1 cellular context compared by ENCODE assay signal in the genomic region with DNA sequence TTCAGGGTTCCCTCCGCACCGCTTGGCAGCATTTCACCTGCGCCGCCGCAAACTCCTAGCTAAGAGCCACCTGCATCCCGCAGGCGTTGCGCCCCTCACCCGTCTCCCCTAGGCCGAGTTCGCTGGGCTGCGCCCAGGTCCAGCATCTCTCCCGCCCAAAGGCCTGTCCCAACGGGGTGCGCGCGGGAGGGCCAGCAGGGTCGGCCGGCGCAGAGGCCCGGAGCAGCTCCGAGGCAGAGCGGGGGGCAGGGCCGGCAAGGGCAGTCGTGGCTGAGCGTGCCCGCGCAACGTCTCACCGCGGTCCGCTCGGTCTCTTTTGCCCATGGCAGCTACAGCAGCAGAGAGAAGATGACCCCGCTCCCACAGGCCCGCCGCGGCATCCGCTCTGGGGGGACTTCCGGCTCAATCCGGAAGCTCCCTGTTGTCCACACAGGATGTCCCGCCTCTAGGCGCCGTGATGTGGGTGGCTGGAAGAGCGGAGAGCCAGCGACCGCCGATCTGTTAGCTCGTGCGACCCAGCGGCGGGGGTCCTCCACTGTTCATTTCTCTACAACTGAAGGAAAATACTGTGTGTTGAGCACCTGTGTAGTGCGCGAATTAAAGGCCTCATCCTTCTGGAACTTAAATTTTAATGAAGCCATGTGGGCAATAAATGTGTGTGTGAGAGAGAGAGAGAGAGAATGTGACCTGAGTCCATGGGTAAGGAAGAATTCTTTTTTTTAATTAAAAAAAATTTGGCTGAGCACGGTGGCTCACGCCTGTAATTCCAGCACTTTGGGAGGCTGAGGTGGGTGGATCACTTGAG.
TF ChIP-seq lines count a peak whose summit lies in the region.

A gene (minus strand): TSS at position 387 of the 805 bp plus-strand sequence. CDS start 63 bp downstream, at position 324.

TF ChIP-seq in K562, 482 proteins besides CTCF, POLR2A, EP300 and RAD21 (continued from another document and continues in another):
- TF ChIP-seq, protein P1, sequence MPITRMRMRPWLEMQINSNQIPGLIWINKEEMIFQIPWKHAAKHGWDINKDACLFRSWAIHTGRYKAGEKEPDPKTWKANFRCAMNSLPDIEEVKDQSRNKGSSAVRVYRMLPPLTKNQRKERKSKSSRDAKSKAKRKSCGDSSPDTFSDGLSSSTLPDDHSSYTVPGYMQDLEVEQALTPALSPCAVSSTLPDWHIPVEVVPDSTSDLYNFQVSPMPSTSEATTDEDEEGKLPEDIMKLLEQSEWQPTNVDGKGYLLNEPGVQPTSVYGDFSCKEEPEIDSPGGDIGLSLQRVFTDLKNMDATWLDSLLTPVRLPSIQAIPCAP (CRISPR knock-in tag; IDR thresholded peaks at IDR 0.05; ENCODE audit: borderline replicate concordance), result no peak
- TF ChIP-seq FUS (optimal IDR thresholded peaks at IDR 0.05; ENCODE audit: low read depth, low read length) (no peak), CHD4 (IDR thresholded peaks at IDR 0.05; ENCODE audit: insufficient read depth, insufficient replicate concordance, low read depth, low read length, poor library complexity, severe bottlenecking) (no peak), HIVEP1 (CRISPR knock-in tag; IDR thresholded peaks at IDR 0.05) (no peak), ZNF134 (CRISPR knock-in tag; conservative IDR thresholded peaks at IDR 0.05) (no peak), NRF1 (conservative IDR thresholded peaks at IDR 0.05 in 1 of 2, IDR thresholded peaks at IDR 0.05 in 1 of 2) (peak; percentile 87 to 90), ELF2 (CRISPR knock-in tag; IDR thresholded peaks at IDR 0.05) (peak; percentile 85), NBN (IDR thresholded peaks at IDR 0.05; ENCODE audit: low read depth) (no peak), CBX3 (IDR thresholded peaks at IDR 0.05; ENCODE audit: borderline replicate concordance in 1 of 2, low read length in 2 of 2) (no peak), PYGO2 (tag; IDR thresholded peaks at IDR 0.05) (no peak), GABPA (tag; conservative IDR thresholded peaks at IDR 0.05; ENCODE audit: low read depth) (peak; percentile 97), HDAC2 (IDR thresholded peaks at IDR 0.05) (no peak; the same call in 1 of the 2 replicates), SAFB2 (IDR thresholded peaks at IDR 0.05; ENCODE audit: borderline replicate concordance, low read depth, low read length, severe bottlenecking) (no peak), SETDB1 (IDR thresholded peaks at IDR 0.05; ENCODE audit: low read length) (no peak), ZNF197 (CRISPR knock-in tag; IDR thresholded peaks at IDR 0.05; ENCODE audit: low read depth) (no peak), ZNF79 (CRISPR knock-in tag; IDR thresholded peaks at IDR 0.05; ENCODE audit: low read depth) (no peak), ZNF445 (CRISPR knock-in tag; IDR thresholded peaks at IDR 0.05; ENCODE audit: low read depth) (no peak), KDM5B (IDR thresholded peaks at IDR 0.05; ENCODE audit: insufficient replicate concordance, low read depth, low read length) (peak; percentile 76), NR2C2 (CRISPR knock-in tag; IDR thresholded peaks at IDR 0.05) (no peak), NR2C2 (tag; IDR thresholded peaks at IDR 0.05) (peak; percentile 69), GATA2 (CRISPR knock-in tag; IDR thresholded peaks at IDR 0.05) (no peak), TCF7 (IDR thresholded peaks at IDR 0.05; ENCODE audit: borderline replicate concordance) (no peak), MED1 (CRISPR knock-in tag; IDR thresholded peaks at IDR 0.05; ENCODE audit: borderline replicate concordance) (no peak), ZNF184 (CRISPR knock-in tag; IDR thresholded peaks at IDR 0.05) (no peak), TFAM (CRISPR knock-in tag; conservative IDR thresholded peaks at IDR 0.05) (no peak), NR3C1 (CRISPR knock-in tag; IDR thresholded peaks at IDR 0.05) (no peak), ARHGAP35 (IDR thresholded peaks at IDR 0.05; ENCODE audit: partially characterized antibody) (no peak), TGIF2 (CRISPR knock-in tag; IDR thresholded peaks at IDR 0.05) (no peak), SREBF2 (CRISPR knock-in tag; IDR thresholded peaks at IDR 0.05) (no peak), ZNF586 (CRISPR knock-in tag; conservative IDR thresholded peaks at IDR 0.05) (no peak), MXI1 (IDR thresholded peaks at IDR 0.05; ENCODE audit: low read depth, low read length) (no peak), NCOA1 (IDR thresholded peaks at IDR 0.05; ENCODE audit: low read depth) (no peak), BRCA1 (IDR thresholded peaks at IDR 0.05) (no peak), BRCA1 (CRISPR knock-in tag; IDR thresholded peaks at IDR 0.05) (no peak), POU5F1 (IDR thresholded peaks at IDR 0.05; ENCODE audit: borderline replicate concordance, low read depth, low read length, partially characterized antibody) (no peak), MYC (IDR thresholded peaks at IDR 0.05; ENCODE audit: low read depth, low read length) (peak; percentile 62; the same call in 1 of the 2 replicates), MYC (CRISPR knock-in tag; IDR thresholded peaks at IDR 0.05; ENCODE audit: borderline replicate concordance, low read depth) (no peak), BRD9 (IDR thresholded peaks at IDR 0.05; ENCODE audit: low read depth, partially characterized antibody) (no peak), SPI1 (IDR thresholded peaks at IDR 0.05; ENCODE audit: borderline replicate concordance, low read depth, low read length) (no peak), CBX2 (IDR thresholded peaks at IDR 0.05; ENCODE audit: insufficient read depth, low read length, poor library complexity, severe bottlenecking) (no peak), ZNF24 (IDR thresholded peaks at IDR 0.05) (no peak), XRCC5 (IDR thresholded peaks at IDR 0.05; ENCODE audit: low read depth, low read length) (no peak), MYNN (IDR thresholded peaks at IDR 0.05) (no peak), MYNN (CRISPR knock-in tag; IDR thresholded peaks at IDR 0.05) (no peak), ZZZ3 (IDR thresholded peaks at IDR 0.05) (no peak), SMARCA5 (IDR thresholded peaks at IDR 0.05) (no peak), ATF1 (CRISPR knock-in tag; IDR thresholded peaks at IDR 0.05) (no peak), ATF1 (tag; IDR thresholded peaks at IDR 0.05) (peak; percentile 62), KAT2B (IDR thresholded peaks at IDR 0.05; ENCODE audit: low read depth, low read length) (no peak), NR4A1 (CRISPR knock-in tag; IDR thresholded peaks at IDR 0.05) (no peak), NR4A1 (tag; IDR thresholded peaks at IDR 0.05) (no peak), DACH1 (IDR thresholded peaks at IDR 0.05; ENCODE audit: partially characterized antibody) (no peak), YY1 (IDR thresholded peaks at IDR 0.05; ENCODE audit: borderline replicate concordance in 1 of 3, control insufficient read depth in 1 of 3, extremely low read depth in 1 of 3, insufficient read depth in 3 of 3, insufficient read length in 1 of 3, insufficient replicate concordance in 2 of 3, low read depth in 1 of 3, low read length in 2 of 3) (peak in 2 of 3 experiments; percentile 38 to 66), RHOXF2B (CRISPR knock-in tag; conservative IDR thresholded peaks at IDR 0.05) (no peak)
- TF ChIP-seq, protein P2, sequence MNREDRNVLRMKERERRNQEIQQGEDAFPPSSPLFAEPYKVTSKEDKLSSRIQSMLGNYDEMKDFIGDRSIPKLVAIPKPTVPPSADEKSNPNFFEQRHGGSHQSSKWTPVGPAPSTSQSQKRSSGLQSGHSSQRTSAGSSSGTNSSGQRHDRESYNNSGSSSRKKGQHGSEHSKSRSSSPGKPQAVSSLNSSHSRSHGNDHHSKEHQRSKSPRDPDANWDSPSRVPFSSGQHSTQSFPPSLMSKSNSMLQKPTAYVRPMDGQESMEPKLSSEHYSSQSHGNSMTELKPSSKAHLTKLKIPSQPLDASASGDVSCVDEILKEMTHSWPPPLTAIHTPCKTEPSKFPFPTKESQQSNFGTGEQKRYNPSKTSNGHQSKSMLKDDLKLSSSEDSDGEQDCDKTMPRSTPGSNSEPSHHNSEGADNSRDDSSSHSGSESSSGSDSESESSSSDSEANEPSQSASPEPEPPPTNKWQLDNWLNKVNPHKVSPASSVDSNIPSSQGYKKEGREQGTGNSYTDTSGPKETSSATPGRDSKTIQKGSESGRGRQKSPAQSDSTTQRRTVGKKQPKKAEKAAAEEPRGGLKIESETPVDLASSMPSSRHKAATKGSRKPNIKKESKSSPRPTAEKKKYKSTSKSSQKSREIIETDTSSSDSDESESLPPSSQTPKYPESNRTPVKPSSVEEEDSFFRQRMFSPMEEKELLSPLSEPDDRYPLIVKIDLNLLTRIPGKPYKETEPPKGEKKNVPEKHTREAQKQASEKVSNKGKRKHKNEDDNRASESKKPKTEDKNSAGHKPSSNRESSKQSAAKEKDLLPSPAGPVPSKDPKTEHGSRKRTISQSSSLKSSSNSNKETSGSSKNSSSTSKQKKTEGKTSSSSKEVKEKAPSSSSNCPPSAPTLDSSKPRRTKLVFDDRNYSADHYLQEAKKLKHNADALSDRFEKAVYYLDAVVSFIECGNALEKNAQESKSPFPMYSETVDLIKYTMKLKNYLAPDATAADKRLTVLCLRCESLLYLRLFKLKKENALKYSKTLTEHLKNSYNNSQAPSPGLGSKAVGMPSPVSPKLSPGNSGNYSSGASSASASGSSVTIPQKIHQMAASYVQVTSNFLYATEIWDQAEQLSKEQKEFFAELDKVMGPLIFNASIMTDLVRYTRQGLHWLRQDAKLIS (CRISPR knock-in tag; IDR thresholded peaks at IDR 0.05), result no peak
- TF ChIP-seq, protein P3, sequence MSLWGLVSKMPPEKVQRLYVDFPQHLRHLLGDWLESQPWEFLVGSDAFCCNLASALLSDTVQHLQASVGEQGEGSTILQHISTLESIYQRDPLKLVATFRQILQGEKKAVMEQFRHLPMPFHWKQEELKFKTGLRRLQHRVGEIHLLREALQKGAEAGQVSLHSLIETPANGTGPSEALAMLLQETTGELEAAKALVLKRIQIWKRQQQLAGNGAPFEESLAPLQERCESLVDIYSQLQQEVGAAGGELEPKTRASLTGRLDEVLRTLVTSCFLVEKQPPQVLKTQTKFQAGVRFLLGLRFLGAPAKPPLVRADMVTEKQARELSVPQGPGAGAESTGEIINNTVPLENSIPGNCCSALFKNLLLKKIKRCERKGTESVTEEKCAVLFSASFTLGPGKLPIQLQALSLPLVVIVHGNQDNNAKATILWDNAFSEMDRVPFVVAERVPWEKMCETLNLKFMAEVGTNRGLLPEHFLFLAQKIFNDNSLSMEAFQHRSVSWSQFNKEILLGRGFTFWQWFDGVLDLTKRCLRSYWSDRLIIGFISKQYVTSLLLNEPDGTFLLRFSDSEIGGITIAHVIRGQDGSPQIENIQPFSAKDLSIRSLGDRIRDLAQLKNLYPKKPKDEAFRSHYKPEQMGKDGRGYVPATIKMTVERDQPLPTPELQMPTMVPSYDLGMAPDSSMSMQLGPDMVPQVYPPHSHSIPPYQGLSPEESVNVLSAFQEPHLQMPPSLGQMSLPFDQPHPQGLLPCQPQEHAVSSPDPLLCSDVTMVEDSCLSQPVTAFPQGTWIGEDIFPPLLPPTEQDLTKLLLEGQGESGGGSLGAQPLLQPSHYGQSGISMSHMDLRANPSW (CRISPR knock-in tag; IDR thresholded peaks at IDR 0.05), result no peak; the same call in 1 of the 2 replicates
- TF ChIP-seq, protein P4, sequence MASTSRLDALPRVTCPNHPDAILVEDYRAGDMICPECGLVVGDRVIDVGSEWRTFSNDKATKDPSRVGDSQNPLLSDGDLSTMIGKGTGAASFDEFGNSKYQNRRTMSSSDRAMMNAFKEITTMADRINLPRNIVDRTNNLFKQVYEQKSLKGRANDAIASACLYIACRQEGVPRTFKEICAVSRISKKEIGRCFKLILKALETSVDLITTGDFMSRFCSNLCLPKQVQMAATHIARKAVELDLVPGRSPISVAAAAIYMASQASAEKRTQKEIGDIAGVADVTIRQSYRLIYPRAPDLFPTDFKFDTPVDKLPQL (IDR thresholded peaks at IDR 0.05; ENCODE audit: extremely low read depth, insufficient read length), result no peak
- TF ChIP-seq, protein P5, sequence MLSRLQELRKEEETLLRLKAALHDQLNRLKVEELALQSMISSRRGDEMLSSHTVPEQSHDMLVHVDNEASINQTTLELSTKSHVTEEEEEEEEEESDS (CRISPR knock-in tag; IDR thresholded peaks at IDR 0.05), result no peak
- TF ChIP-seq, protein P6, sequence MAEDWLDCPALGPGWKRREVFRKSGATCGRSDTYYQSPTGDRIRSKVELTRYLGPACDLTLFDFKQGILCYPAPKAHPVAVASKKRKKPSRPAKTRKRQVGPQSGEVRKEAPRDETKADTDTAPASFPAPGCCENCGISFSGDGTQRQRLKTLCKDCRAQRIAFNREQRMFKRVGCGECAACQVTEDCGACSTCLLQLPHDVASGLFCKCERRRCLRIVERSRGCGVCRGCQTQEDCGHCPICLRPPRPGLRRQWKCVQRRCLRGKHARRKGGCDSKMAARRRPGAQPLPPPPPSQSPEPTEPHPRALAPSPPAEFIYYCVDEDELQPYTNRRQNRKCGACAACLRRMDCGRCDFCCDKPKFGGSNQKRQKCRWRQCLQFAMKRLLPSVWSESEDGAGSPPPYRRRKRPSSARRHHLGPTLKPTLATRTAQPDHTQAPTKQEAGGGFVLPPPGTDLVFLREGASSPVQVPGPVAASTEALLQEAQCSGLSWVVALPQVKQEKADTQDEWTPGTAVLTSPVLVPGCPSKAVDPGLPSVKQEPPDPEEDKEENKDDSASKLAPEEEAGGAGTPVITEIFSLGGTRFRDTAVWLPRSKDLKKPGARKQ (CRISPR knock-in tag; IDR thresholded peaks at IDR 0.05), result no peak
- TF ChIP-seq, protein P7, sequence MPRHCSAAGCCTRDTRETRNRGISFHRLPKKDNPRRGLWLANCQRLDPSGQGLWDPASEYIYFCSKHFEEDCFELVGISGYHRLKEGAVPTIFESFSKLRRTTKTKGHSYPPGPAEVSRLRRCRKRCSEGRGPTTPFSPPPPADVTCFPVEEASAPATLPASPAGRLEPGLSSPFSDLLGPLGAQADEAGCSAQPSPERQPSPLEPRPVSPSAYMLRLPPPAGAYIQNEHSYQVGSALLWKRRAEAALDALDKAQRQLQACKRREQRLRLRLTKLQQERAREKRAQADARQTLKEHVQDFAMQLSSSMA (CRISPR knock-in tag; IDR thresholded peaks at IDR 0.05), result no peak
- TF ChIP-seq, protein P8, sequence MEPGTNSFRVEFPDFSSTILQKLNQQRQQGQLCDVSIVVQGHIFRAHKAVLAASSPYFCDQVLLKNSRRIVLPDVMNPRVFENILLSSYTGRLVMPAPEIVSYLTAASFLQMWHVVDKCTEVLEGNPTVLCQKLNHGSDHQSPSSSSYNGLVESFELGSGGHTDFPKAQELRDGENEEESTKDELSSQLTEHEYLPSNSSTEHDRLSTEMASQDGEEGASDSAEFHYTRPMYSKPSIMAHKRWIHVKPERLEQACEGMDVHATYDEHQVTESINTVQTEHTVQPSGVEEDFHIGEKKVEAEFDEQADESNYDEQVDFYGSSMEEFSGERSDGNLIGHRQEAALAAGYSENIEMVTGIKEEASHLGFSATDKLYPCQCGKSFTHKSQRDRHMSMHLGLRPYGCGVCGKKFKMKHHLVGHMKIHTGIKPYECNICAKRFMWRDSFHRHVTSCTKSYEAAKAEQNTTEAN (CRISPR knock-in tag; IDR thresholded peaks at IDR 0.05), result no peak
- TF ChIP-seq, protein P9, sequence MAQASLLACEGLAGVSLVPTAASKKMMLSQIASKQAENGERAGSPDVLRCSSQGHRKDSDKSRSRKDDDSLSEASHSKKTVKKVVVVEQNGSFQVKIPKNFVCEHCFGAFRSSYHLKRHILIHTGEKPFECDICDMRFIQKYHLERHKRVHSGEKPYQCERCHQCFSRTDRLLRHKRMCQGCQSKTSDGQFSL (CRISPR knock-in tag; IDR thresholded peaks at IDR 0.05), result 0 out of 2 replicates have a peak, but pooled peaks have one; percentile 43
- TF ChIP-seq, protein P9 (tag; IDR thresholded peaks at IDR 0.05), result no peak
